14 cellular contexts compared by ENCODE assay signal in the genomic region with DNA sequence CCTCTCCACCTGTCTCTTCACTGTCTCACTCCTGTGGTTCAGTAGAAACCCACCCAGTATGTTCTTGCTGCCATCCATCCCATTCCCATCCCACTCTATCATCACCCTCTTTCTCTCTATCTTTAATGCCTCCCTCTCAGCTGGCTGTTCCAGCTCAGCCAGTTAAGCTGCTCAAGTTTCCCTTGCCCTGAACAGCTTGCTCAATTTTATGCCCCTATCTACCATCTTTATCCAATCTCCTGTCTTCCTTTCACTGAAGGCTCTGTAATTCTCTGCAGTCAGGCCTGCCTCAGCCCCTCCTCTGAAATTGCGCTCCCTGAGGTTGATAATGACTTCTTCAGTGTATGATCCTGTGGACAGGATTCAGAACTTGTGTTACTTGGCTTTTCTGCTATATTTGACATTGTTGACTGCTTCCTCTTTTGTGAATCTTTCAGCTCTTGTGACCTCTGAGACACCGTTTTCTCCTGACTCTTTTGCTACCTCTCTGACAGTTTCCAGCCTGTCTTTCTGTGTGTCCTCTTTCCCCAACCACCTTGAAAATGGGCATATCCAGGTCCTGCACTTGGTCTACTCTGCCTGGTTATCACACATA. TPM values are rescaled to one million over a fixed set of nuclear protein-coding genes. Genes with fewer than 3 reads are reported as not detected.
DNase-seq lines count a peak whose midpoint lies in the region; ATAC-seq and TF ChIP-seq lines count a peak whose summit lies in the region.
"Had no signal": no experiment of that assay in that cellular context is flagged by ENCODE, and none has a peak within 500 bp of the region (broad histone marks: within the 10 kb centered on the region; RNA-seq: fewer than 3 reads in every experiment).

No MANE protein-coding gene starts in this region.

- peaks cover 1% of the 10 kb centered on the region; the same call in 1 of the 2 replicates for H3K27me3 Mint-ChIP-seq in H9 (ENCODE audit: low read depth)
- H3K27me3 Mint-ChIP-seq in endodermal cell (ENCODE audit: insufficient read depth) = no peaks in the 10 kb centered on the region
- H3K27me3 Mint-ChIP-seq: effector memory CD8-positive, alpha-beta T cell had no signal

- no CpG with 5 or more reads among the region's 2 CpGs for WGBS in H9 (ENCODE audit: extremely low coverage, insufficient read length, low lambda C conversion rate)
- 86 to 96% methylated on average over 2 of the region's 2 CpGs for WGBS in endodermal cell (ENCODE audit: insufficient coverage in 1 of 2, insufficient read length in 1 of 2), 2 experiments

- no peak overlapping the region for H3K4me3 ChIP-seq in endodermal cell (ENCODE audit: low read length)
- H3K4me3 ChIP-seq: spleen had no signal

- H3K4me3 Mint-ChIP-seq in H9 = no peak overlapping the region
- no peak overlapping the region for H3K4me3 Mint-ChIP-seq in endodermal cell
- H3K4me3 Mint-ChIP-seq: effector memory CD8-positive, alpha-beta T cell had no signal

- no peaks in the 10 kb centered on the region for H3K79me1 ChIP-seq in H9 (ENCODE audit: insufficient read depth, low read depth, low read length, poor library complexity, severe bottlenecking)

- no peak overlapping the region for H4K91ac ChIP-seq in H9 (ENCODE audit: insufficient read length, low read depth, low read length)

- no peak overlapping the region for H3K14ac ChIP-seq in H9 (ENCODE audit: insufficient read depth, low read length)

- H3K23ac ChIP-seq in H9 (ENCODE audit: insufficient read length, low read depth, low read length) = no peak overlapping the region

- no peak overlapping the region for H4K5ac ChIP-seq in H9 (ENCODE audit: insufficient read length, low read depth, low read length)

- H3K9ac ChIP-seq in H9 (ENCODE audit: extremely low read depth, insufficient read length, low read length) (no peak overlapping the region), endodermal cell (ENCODE audit: extremely low read depth, low read length, poor library complexity, severe bottlenecking) (no peak overlapping the region)

- H3K56ac ChIP-seq in H9 (ENCODE audit: insufficient read length, low read depth, low read length) = no peak overlapping the region

- no peak overlapping the region for H2BK120ac ChIP-seq in H9 (ENCODE audit: low read depth, low read length, poor library complexity, severe bottlenecking)

- H3K4me1 Mint-ChIP-seq in H9 (peaks cover 15 to 17% of the 10 kb centered on the region in 2 experiments), endodermal cell (peaks cover 20% of the 10 kb centered on the region)

- H3K36me3 ChIP-seq in endodermal cell (ENCODE audit: control insufficient read depth, insufficient read depth, low read length) = no peaks in the 10 kb centered on the region
- H3K36me3 ChIP-seq: spleen had no signal

- H3K9me3 Mint-ChIP-seq in H9 = no peaks in the 10 kb centered on the region
- H3K9me3 Mint-ChIP-seq in endodermal cell = no peaks in the 10 kb centered on the region
- H3K9me3 Mint-ChIP-seq: effector memory CD8-positive, alpha-beta T cell had no signal

- no peaks in the 10 kb centered on the region for H4K20me1 ChIP-seq in H9 (ENCODE audit: control insufficient read depth, insufficient read depth, insufficient read length)

- no peaks in the 10 kb centered on the region for H3K4me1 ChIP-seq in H9 (ENCODE audit: insufficient read depth, low read length)
- no peaks in the 10 kb centered on the region for H3K4me1 ChIP-seq in endodermal cell (ENCODE audit: control insufficient read depth, insufficient read depth, low read length)

- TF ChIP-seq CTCF in H9 (conservative IDR thresholded peaks at IDR 0.05) (no peak), endodermal cell (conservative IDR thresholded peaks at IDR 0.05) (no peak)

- H3K36me3 Mint-ChIP-seq in H9 (ENCODE audit: insufficient read depth in 1 of 3, low read depth in 3 of 3) = no peaks in the 10 kb centered on the region
- no peaks in the 10 kb centered on the region for H3K36me3 Mint-ChIP-seq in endodermal cell (ENCODE audit: low read depth)

- no peak overlapping the region for H2BK15ac ChIP-seq in H9 (ENCODE audit: low read depth, low read length)

- no peak overlapping the region for H4K8ac ChIP-seq in H9 (replicated peaks; ENCODE audit: insufficient read length, low read depth, low read length)

- H3K18ac ChIP-seq in H9 (ENCODE audit: insufficient read length, low read depth, low read length) = no peak overlapping the region

- no peak overlapping the region for H3K4ac ChIP-seq in H9 (ENCODE audit: low read depth, low read length)

- ATAC-seq in GM18873 (IDR thresholded peaks at IDR 0.05; ENCODE audit: low FRiP score, unreplicated experiment) (peak; percentile 40), HG02943 (IDR thresholded peaks at IDR 0.05; ENCODE audit: low read depth, unreplicated experiment) (peak; percentile 43)
- ATAC-seq: effector memory CD8-positive, alpha-beta T cell had no signal

- no peak overlapping the region for H2BK5ac ChIP-seq in H9 (ENCODE audit: insufficient read length, low read length)

- no peak overlapping the region for H2AFZ ChIP-seq in H9 (ENCODE audit: low read length)

- H3K9me3 ChIP-seq in H9 (ENCODE audit: control insufficient read depth, low read depth, low read length) (no peaks in the 10 kb centered on the region), endodermal cell (ENCODE audit: control insufficient read depth, low read length) (no peaks in the 10 kb centered on the region)
- H3K9me3 ChIP-seq: spleen had no signal

- H2AK5ac ChIP-seq in H9 (ENCODE audit: insufficient read length, low read length) = no peak overlapping the region

- H3K4me2 ChIP-seq in H9 (ENCODE audit: insufficient read depth, insufficient read length, low read length) = no peak overlapping the region

- no peak overlapping the region for H3K27ac Mint-ChIP-seq in H9
- no peak overlapping the region for H3K27ac Mint-ChIP-seq in endodermal cell
- H3K27ac Mint-ChIP-seq: effector memory CD8-positive, alpha-beta T cell had no signal

- H3K79me2 ChIP-seq in H9 (ENCODE audit: insufficient read depth, low read length) = no peaks in the 10 kb centered on the region

- H2BK12ac ChIP-seq in H9 (ENCODE audit: insufficient read length, low read depth, low read length) = no peak overlapping the region

- H3K27ac ChIP-seq in H9 (ENCODE audit: insufficient read length, low read depth, low read length) (no peak overlapping the region), endodermal cell (ENCODE audit: low read depth, low read length) (no peak overlapping the region)

- no peak overlapping the region for H2BK20ac ChIP-seq in H9 (ENCODE audit: low read depth, low read length, poor library complexity, severe bottlenecking)

- H3K23me2 ChIP-seq in H9 (ENCODE audit: insufficient read length, low read depth, low read length, poor library complexity, severe bottlenecking) = no peaks in the 10 kb centered on the region

- H3K27me3 ChIP-seq in H9 (ENCODE audit: insufficient read depth, low read length) (no peaks in the 10 kb centered on the region), endodermal cell (ENCODE audit: control insufficient read depth, insufficient read depth, low read length, poor library complexity, severe bottlenecking) (no peaks in the 10 kb centered on the region)
- H3K27me3 ChIP-seq: spleen had no signal

- no peak overlapping the region for H3T11ph ChIP-seq in H9 (ENCODE audit: low read length)

- DNase-seq in OCI-M1 (lab: John Stamatoyannopoulos, UW) (peak; percentile 89), pons (ENCODE audit: low spot score) (peak; percentile 64), NCI-H1417 (lab: John Stamatoyannopoulos, UW) (no peak), H9 (no peak), endodermal cell (no peak)
- DNase-seq: activated CD4-positive, alpha-beta T cell treated with anti-CD3 and anti-CD28 coated beads, Interleukin-2, amount 50 U/mL, for 48 hours; DMS 273 treated with DMSO at 0.1 percent for 48 hours; effector memory CD8-positive, alpha-beta T cell; NCI-H1417 treated with DMSO at 0.1 percent for 48 hours; RPMI8226; spleen; stimulated activated naive CD4-positive, alpha-beta T cell treated with Interleukin-2 at 50 U/mL for 16 hours had no signal

RNA-seq across cellular contexts. Expression of a gene that starts 13.9 kb away (rescaled TPM):
- 4.9 and 5.6 TPM in 2 replicates for total RNA-seq in H9 (2021)
- 10 to 100 TPM; 32.7 to 48.7 TPM for total RNA-seq in endodermal cell
- 23.9 TPM for polyA plus RNA-seq in endodermal cell (2013, experiment 1 of 2)
- 30.7 TPM for polyA plus RNA-seq in endodermal cell (2013, experiment 2 of 2)

Comparison
In these comparisons a context has a peak if more than half of its experiments do, and no peak if none do; other contexts are left out.
1. DNase-seq: peak in OCI-M1 (single experiment) and pons (single experiment); none in NCI-H1417 (0 of 3), H9 (single experiment) and endodermal cell (single experiment).